In the genomic region with DNA sequence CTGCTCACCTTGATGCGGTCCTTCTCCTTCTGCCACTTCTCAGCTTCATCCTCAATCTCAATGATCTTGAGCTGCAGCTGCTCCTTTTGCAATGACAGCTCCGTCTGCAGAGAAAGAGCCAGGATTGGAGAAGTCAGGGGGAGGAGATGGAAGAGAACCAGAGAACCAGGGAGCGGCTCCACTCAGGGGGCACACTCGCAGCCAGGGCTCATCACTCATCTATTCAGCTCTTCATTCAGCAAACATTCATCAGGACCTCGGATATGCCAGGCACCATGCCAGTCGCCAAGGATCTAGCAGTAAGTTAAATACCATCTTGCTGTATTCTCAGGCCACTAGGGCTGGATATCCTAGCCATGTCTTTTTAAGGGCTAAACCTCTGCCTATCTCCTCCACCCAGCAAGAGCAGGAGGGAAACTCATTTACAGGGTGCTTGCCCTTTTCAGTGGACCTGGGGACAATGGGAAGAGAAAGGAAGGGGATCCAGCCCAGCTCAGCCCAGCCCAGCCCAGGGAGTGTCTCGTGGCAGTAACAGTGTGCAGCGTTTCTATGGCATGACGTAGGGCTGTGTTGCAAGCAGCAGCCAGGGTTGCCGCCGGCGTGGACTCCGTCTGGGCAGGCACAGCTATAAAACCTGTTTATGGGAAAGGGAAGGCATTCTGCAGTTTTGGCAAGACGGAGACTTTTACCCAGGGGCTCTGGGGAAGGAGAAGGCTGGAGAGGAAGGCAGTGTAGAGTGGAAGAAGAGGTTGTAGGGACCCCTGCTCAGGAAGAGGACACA, we compare ENCODE assay signal across 10 cellular contexts. TPM values are rescaled to one million over a fixed set of nuclear protein-coding genes. Genes with fewer than 3 reads are reported as not detected.
DNase-seq lines count a peak whose midpoint lies in the region; ATAC-seq and TF ChIP-seq lines count a peak whose summit lies in the region.
"Had no signal": no experiment of that assay in that cellular context is flagged by ENCODE, and none has a peak within 500 bp of the region (broad histone marks: within the 10 kb centered on the region; RNA-seq: fewer than 3 reads in every experiment).

No MANE protein-coding gene starts in this region.

- peaks cover 25% of the 10 kb centered on the region for H3K4me1 ChIP-seq in adipocyte (ENCODE audit: control insufficient read depth, insufficient read depth, low read length)
- H3K4me1 ChIP-seq: right lobe of liver had no signal

- peak overlapping the region; percentile 16 for H3K9ac ChIP-seq in adipocyte (ENCODE audit: low read length)

- H3K27me3 ChIP-seq in adipocyte (replicated peaks; ENCODE audit: control insufficient read depth, insufficient read depth, low read length): peaks cover 18% of the 10 kb centered on the region
- H3K27me3 ChIP-seq: right lobe of liver had no signal

- no peak for TF ChIP-seq CTCF in type B pancreatic cell (conservative IDR thresholded peaks at IDR 0.05)

- H3K9me3 Mint-ChIP-seq in type B pancreatic cell: no peaks in the 10 kb centered on the region
- no peaks in the 10 kb centered on the region for H3K9me3 Mint-ChIP-seq in activated T-cell treated with anti-CD3 and anti-CD28 coated beads, Interleukin-2, amount 50 U/mL, for 4 hours

- H3K36me3 Mint-ChIP-seq in type B pancreatic cell: peaks cover 12% of the 10 kb centered on the region
- no peaks in the 10 kb centered on the region for H3K36me3 Mint-ChIP-seq in activated T-cell treated with anti-CD3 and anti-CD28 coated beads, Interleukin-2, amount 50 U/mL, for 4 hours (ENCODE audit: insufficient read depth)

- DNase-seq in DMS 273 (lab: John Stamatoyannopoulos, UW; ENCODE audit: unreplicated experiment) (peak; percentile 12), DMS 273 treated with DMSO at 0.1 percent for 48 hours (lab: John Stamatoyannopoulos, UW) (no peak), adipocyte (ENCODE audit: low read depth) (no peak), left lobe of liver (ENCODE audit: low spot score) (no peak), type B pancreatic cell (ENCODE audit: extremely low spot score, unreplicated experiment) (no peak)
- no peak for DNase-seq in activated T-cell treated with anti-CD3 and anti-CD28 coated beads, Interleukin-2, amount 50 U/mL, for 4 hours
- DNase-seq in stimulated activated CD8-positive, alpha-beta memory T cell treated with anti-CD3 and anti-CD28 coated beads, Interleukin-4, amount 100 ng/mL, for 48 hours: no peak
- DNase-seq: NCI-H2029 treated with DMSO at 0.1 percent for 48 hours had no signal

- H3K36me3 ChIP-seq in adipocyte (ENCODE audit: control insufficient read depth, insufficient read depth, low read length, severe bottlenecking): no peaks in the 10 kb centered on the region
- H3K36me3 ChIP-seq: right lobe of liver had no signal

- peak overlapping the region; percentile 35 for H3K4me3 ChIP-seq in adipocyte (ENCODE audit: low read length)
- H3K4me3 ChIP-seq: right lobe of liver had no signal

- H3K4me1 Mint-ChIP-seq in type B pancreatic cell (ENCODE audit: unreplicated experiment): peaks cover 9% of the 10 kb centered on the region
- H3K4me1 Mint-ChIP-seq in activated T-cell treated with anti-CD3 and anti-CD28 coated beads, Interleukin-2, amount 50 U/mL, for 4 hours (ENCODE audit: low read depth): no peaks in the 10 kb centered on the region

- peaks cover 11% of the 10 kb centered on the region for H3K27me3 Mint-ChIP-seq in type B pancreatic cell
- H3K27me3 Mint-ChIP-seq in activated T-cell treated with anti-CD3 and anti-CD28 coated beads, Interleukin-2, amount 50 U/mL, for 4 hours (ENCODE audit: low read depth): no peaks in the 10 kb centered on the region

- peak overlapping the region; percentile 92 for H3K27ac Mint-ChIP-seq in type B pancreatic cell

- no peaks in the 10 kb centered on the region for H3K9me3 ChIP-seq in adipocyte (ENCODE audit: control insufficient read depth, low read length)
- H3K9me3 ChIP-seq: right lobe of liver had no signal

- ATAC-seq in left lobe of liver: peak; percentile 34
- ATAC-seq in activated T-cell treated with anti-CD3 and anti-CD28 coated beads, Interleukin-2, amount 50 U/mL, for 4 hours: no peak
- no peak for ATAC-seq in HG02970 (IDR thresholded peaks at IDR 0.05; ENCODE audit: low FRiP score, unreplicated experiment)
- ATAC-seq: right lobe of liver had no signal

- peak overlapping the region; percentile 63 for H3K4me3 Mint-ChIP-seq in type B pancreatic cell
- no peak overlapping the region for H3K4me3 Mint-ChIP-seq in activated T-cell treated with anti-CD3 and anti-CD28 coated beads, Interleukin-2, amount 50 U/mL, for 4 hours

RNA-seq across cellular contexts. Expression of gene TRIM29, which starts 9.3 kb away (rescaled TPM):
- total RNA-seq in left lobe of liver: 2.3 TPM
- total RNA-seq in type B pancreatic cell (ENCODE audit: low replicate concordance): 56.7 and 207 TPM in 2 replicates
- not detected for total RNA-seq in activated T-cell treated with anti-CD3 and anti-CD28 coated beads, Interleukin-2, amount 50 U/mL, for 4 hours

Comparison
In these comparisons a context has a peak if more than half of its experiments do, and no peak if none do; other contexts are left out.
1. RNA of gene TRIM29, which starts 9.3 kb away (total RNA-seq): 56.7 to 207 TPM in type B pancreatic cell; 2.3 TPM in left lobe of liver (single experiment) and not detected in activated T-cell treated with anti-CD3 and anti-CD28 coated beads, Interleukin-2, amount 50 U/mL, for 4 hours; every median in the first group is over 10 times any median in the second.